In genomic region chr1:214349008-214349407, GRCh38 we compare ENCODE assay signal across 23 cellular contexts.
DNase-seq lines count a peak whose midpoint lies in the region; ATAC-seq and TF ChIP-seq lines count a peak whose summit lies in the region.
"Had no signal": no experiment of that assay in that cellular context is flagged by ENCODE, and none has a peak within 500 bp of the region (broad histone marks: within the 10 kb centered on the region; RNA-seq: fewer than 3 reads in every experiment).

No MANE protein-coding gene starts in this region.

- TF ChIP-seq CTCF in Caco-2 (IDR thresholded peaks at IDR 0.05; ENCODE audit: insufficient read depth in 1 of 2, low read depth in 1 of 2, low read length in 1 of 2, severe bottlenecking in 1 of 2, unreplicated experiment in 1 of 2) = peak in 1 of 2 experiments; percentile 17
- TF ChIP-seq CTCF in HFFc6 (IDR thresholded peaks at IDR 0.05) = no peak

- CTCF ChIA-PET in Caco-2 (lab: Charles Lee) = interaction anchor here (1.9 to 2.5 kb wide), 3 partner anchors 11 to 20 kb away, joined by 5 to 33 read pairs (median 9); no protein-coding TSS in a partner anchor

- peaks cover 88% of the 10 kb centered on the region for H3K36me3 Mint-ChIP-seq in Caco-2 (ENCODE audit: insufficient read depth, unreplicated experiment)
- peaks cover 53% of the 10 kb centered on the region for H3K36me3 Mint-ChIP-seq in HFFc6 (ENCODE audit: low read depth)

- H4K8ac ChIP-seq in mesenchymal stem cell (ENCODE audit: low read length) (no peak overlapping the region), trophoblast cell (ENCODE audit: low read depth, low read length) (no peak overlapping the region)

- H3K4me3 Mint-ChIP-seq in Caco-2 (ENCODE audit: unreplicated experiment) = peak overlapping the region; percentile 70
- H3K4me3 Mint-ChIP-seq in HFFc6 = no peak overlapping the region
- H3K4me3 Mint-ChIP-seq: CD4-positive, CD25-positive, alpha-beta regulatory T cell had no signal

- DNase-seq in Caco-2 (peak in 1 of 2 experiments; percentile 42), HFFc6 (no peak), mesenchymal stem cell (no peak), trophoblast cell (no peak), GF-D8 (lab: John Stamatoyannopoulos, UW) (no peak)
- DNase-seq: CD4-positive, CD25-positive, alpha-beta regulatory T cell; DMS53; Kasumi-1; MV-4-11; NCI-H1105; NCI-H1436 treated with DMSO at 0.1 percent for 48 hours; NCI-H187 treated with DMSO at 0.1 percent for 48 hours; NCI-H524; NCI-H748 treated with DMSO at 0.1 percent for 48 hours; NK-92 treated with Interleukin-12 subunit alpha and Interleukin-12 subunit beta, amount 100 ng/mL, for 24 hours; PC-3 had no signal

- H2AFZ ChIP-seq in mesenchymal stem cell (ENCODE audit: low read depth, low read length) (no peak overlapping the region), trophoblast cell (ENCODE audit: insufficient read depth, low read length, poor library complexity) (no peak overlapping the region)

- H3K27me3 ChIP-seq in Caco-2 (replicated peaks; ENCODE audit: control insufficient read depth, insufficient read depth, low read length) (no peaks in the 10 kb centered on the region), mesenchymal stem cell (ENCODE audit: control insufficient read depth in 1 of 2, insufficient read depth in 1 of 2, low read length in 2 of 2) (no peaks in the 10 kb centered on the region), trophoblast cell (ENCODE audit: insufficient read depth, low read length) (no peaks in the 10 kb centered on the region)
- H3K27me3 ChIP-seq: BLaER1 had no signal

- H3K27ac Mint-ChIP-seq in Caco-2 (ENCODE audit: unreplicated experiment) = peak overlapping the region; percentile 97
- peak overlapping the region; percentile 22 for H3K27ac Mint-ChIP-seq in HFFc6
- H3K27ac Mint-ChIP-seq: CD4-positive, CD25-positive, alpha-beta regulatory T cell had no signal

- H3K4me3 ChIP-seq in Caco-2 (ENCODE audit: low read depth, low read length) (no peak overlapping the region), mesenchymal stem cell (ENCODE audit: insufficient read depth in 1 of 2, low read depth in 1 of 2, low read length in 2 of 2) (no peak overlapping the region), trophoblast cell (ENCODE audit: low read depth, low read length) (no peak overlapping the region)
- H3K4me3 ChIP-seq: BLaER1, GM12878 had no signal

- H3K4ac ChIP-seq in mesenchymal stem cell (ENCODE audit: low read depth in 1 of 2, low read length in 2 of 2) (peak overlapping the region in 1 of 2 experiments; percentile 20), trophoblast cell (ENCODE audit: low read depth, low read length) (no peak overlapping the region)

- H3K9ac ChIP-seq in mesenchymal stem cell (ENCODE audit: low read length) (no peak overlapping the region), trophoblast cell (ENCODE audit: low read length) (no peak overlapping the region)
- H3K9ac ChIP-seq: BLaER1 had no signal

- H3K4me1 Mint-ChIP-seq in Caco-2 (ENCODE audit: low read depth, unreplicated experiment) (peaks cover 37% of the 10 kb centered on the region), HFFc6 (ENCODE audit: low read depth) (peaks cover 27% of the 10 kb centered on the region)
- H3K4me1 Mint-ChIP-seq: CD4-positive, CD25-positive, alpha-beta regulatory T cell had no signal

- H3K27me3 Mint-ChIP-seq in Caco-2 (ENCODE audit: insufficient read depth, unreplicated experiment) (no peaks in the 10 kb centered on the region), HFFc6 (ENCODE audit: insufficient read depth) (peaks cover 7% of the 10 kb centered on the region)
- H3K27me3 Mint-ChIP-seq: CD4-positive, CD25-positive, alpha-beta regulatory T cell had no signal

- no peak overlapping the region for H3K4me2 ChIP-seq in mesenchymal stem cell (ENCODE audit: low read length, poor library complexity, severe bottlenecking)
- H3K4me2 ChIP-seq in trophoblast cell (ENCODE audit: low read length) = no peak overlapping the region
- H3K4me2 ChIP-seq: BLaER1 had no signal

- H3K27ac ChIP-seq in mesenchymal stem cell (ENCODE audit: low read length, poor library complexity, severe bottlenecking) (peak overlapping the region; percentile 65), trophoblast cell (ENCODE audit: low read depth, low read length) (no peak overlapping the region)
- H3K27ac ChIP-seq: BLaER1, HL-60 had no signal

- H3K4me1 ChIP-seq in Caco-2 (peaks cover 46% of the 10 kb centered on the region), mesenchymal stem cell (ENCODE audit: control insufficient read depth, insufficient read depth, low read depth, low read length) (peaks cover 6% of the 10 kb centered on the region), trophoblast cell (ENCODE audit: control insufficient read depth in 1 of 2, insufficient read depth in 2 of 2, low read length in 2 of 2) (peaks cover 2 to 3% of the 10 kb centered on the region in 2 experiments)
- H3K4me1 ChIP-seq: BLaER1 had no signal

- no peak overlapping the region for H4K12ac ChIP-seq in trophoblast cell (ENCODE audit: low read depth, low read length)

- WGBS in mesenchymal stem cell = 100% methylated on average over 3 of the region's 5 CpGs
- no CpG with 5 or more reads among the region's 5 CpGs for WGBS in trophoblast cell (ENCODE audit: extremely low coverage, insufficient coverage, insufficient read length)

- POLR2A ChIA-PET in Caco-2 (lab: Charles Lee) = interaction anchor here (0.6 to 1.8 kb wide), 5 partner anchors 22 to 361 kb away, joined by 3 to 19 read pairs (median 4); partner anchors contain the start of genes PROX1 and PTPN14

- 0 out of 2 replicates have a peak, but pooled peaks cover 2% of the 10 kb centered on the region for H3K36me3 ChIP-seq in Caco-2 (ENCODE audit: control insufficient read depth, insufficient read depth, low read length)
- H3K36me3 ChIP-seq in mesenchymal stem cell (ENCODE audit: control insufficient read depth in 1 of 2, insufficient read depth in 2 of 2, low read depth in 1 of 2, low read length in 2 of 2) = peaks cover 30 to 65% of the 10 kb centered on the region in 2 experiments
- peaks cover 9 to 24% of the 10 kb centered on the region in 2 experiments for H3K36me3 ChIP-seq in trophoblast cell (ENCODE audit: control insufficient read depth in 1 of 2, insufficient read depth in 2 of 2, low read length in 2 of 2)

- intact Hi-C loops in Caco-2 (cut with micrococcal nuclease; ENCODE audit: unreplicated experiment) = loop anchor here (1.0 kb wide), 2 partner anchors 65 to 203 kb away; no protein-coding TSS in a partner anchor

- H2BK12ac ChIP-seq in mesenchymal stem cell (ENCODE audit: low read length in 2 of 2) (no peak overlapping the region), trophoblast cell (ENCODE audit: low read length) (no peak overlapping the region)

- H2AK5ac ChIP-seq in mesenchymal stem cell (ENCODE audit: low read length, severe bottlenecking) (no peak overlapping the region), trophoblast cell (ENCODE audit: low read length) (no peak overlapping the region)

- H2BK120ac ChIP-seq in mesenchymal stem cell (ENCODE audit: low read depth, low read length) = no peak overlapping the region
- H2BK120ac ChIP-seq in trophoblast cell (ENCODE audit: insufficient read depth, low read length, poor library complexity) = no peak overlapping the region

- BruUV-seq in Caco-2 (replicated peaks; lab: Mats Ljungman, UMichigan) = no TSS peak

- H3K18ac ChIP-seq in mesenchymal stem cell (ENCODE audit: low read depth in 1 of 2, low read length in 2 of 2) (no peak overlapping the region), trophoblast cell (ENCODE audit: low read length) (no peak overlapping the region)

- no peaks in the 10 kb centered on the region for H3K79me2 ChIP-seq in trophoblast cell (ENCODE audit: control insufficient read depth, insufficient read depth, low read length, poor library complexity)

- ATAC-seq in GM19023 (IDR thresholded peaks at IDR 0.05; ENCODE audit: unreplicated experiment) (no peak), HG03354 (IDR thresholded peaks at IDR 0.05; ENCODE audit: poor library complexity, severe bottlenecking, unreplicated experiment) (no peak)
- ATAC-seq: GM12878, HCT116, HepG2, PC-3 had no signal

- no peak overlapping the region for H2BK5ac ChIP-seq in mesenchymal stem cell (ENCODE audit: low read depth, low read length, poor library complexity, severe bottlenecking)
- no peak overlapping the region for H2BK5ac ChIP-seq in trophoblast cell (ENCODE audit: low read depth, low read length, poor library complexity)

- H3K23ac ChIP-seq in mesenchymal stem cell (ENCODE audit: low read length in 2 of 2) = no peak overlapping the region
- H3K23ac ChIP-seq in trophoblast cell (ENCODE audit: low read length) = peak overlapping the region; percentile 64

- H3K9me3 ChIP-seq in Caco-2 (no peaks in the 10 kb centered on the region), mesenchymal stem cell (ENCODE audit: control insufficient read depth, low read length) (no peaks in the 10 kb centered on the region), trophoblast cell (ENCODE audit: insufficient read depth, low read depth, low read length) (peaks cover 2% of the 10 kb centered on the region)

- H2BK15ac ChIP-seq in mesenchymal stem cell (ENCODE audit: low read depth, poor library complexity, severe bottlenecking) = no peak overlapping the region

- H4K91ac ChIP-seq in mesenchymal stem cell (ENCODE audit: low read length) (no peak overlapping the region), trophoblast cell (ENCODE audit: low read depth, low read length) (peak overlapping the region; percentile 1)

- peaks cover 5% of the 10 kb centered on the region for H3K79me1 ChIP-seq in mesenchymal stem cell (replicated peaks; ENCODE audit: low read length, poor library complexity, severe bottlenecking)
- H3K79me1 ChIP-seq in trophoblast cell (ENCODE audit: low read length) = peaks cover 3% of the 10 kb centered on the region

- H3K14ac ChIP-seq in mesenchymal stem cell (ENCODE audit: low read length in 2 of 2) = no peak overlapping the region
- H3K14ac ChIP-seq in trophoblast cell (ENCODE audit: low read length) = no peak overlapping the region

- H3K9me3 Mint-ChIP-seq in Caco-2 (ENCODE audit: unreplicated experiment) (peaks cover 15% of the 10 kb centered on the region), HFFc6 (no peaks in the 10 kb centered on the region)
